11 cellular contexts compared by ENCODE assay signal in the genomic region with DNA sequence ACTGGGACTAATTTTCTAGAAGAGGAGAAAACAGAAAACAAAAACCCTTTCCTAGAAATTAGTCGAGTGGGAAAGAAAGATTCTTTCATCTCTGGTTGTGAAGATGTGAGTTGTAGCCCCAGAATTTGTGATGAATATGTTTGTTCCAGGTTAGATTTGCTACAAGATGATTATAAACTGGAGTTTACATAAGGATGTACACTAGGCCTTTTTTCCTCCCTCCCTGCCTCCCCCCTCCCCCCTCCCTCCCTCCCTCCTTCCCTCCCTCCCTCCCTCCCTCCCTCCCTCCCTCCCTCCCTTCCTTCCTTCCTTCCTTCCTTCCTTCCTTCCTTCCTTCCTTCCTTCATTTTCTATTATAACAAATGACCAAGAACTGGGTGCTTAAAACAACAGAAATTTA.
"Had no signal": no experiment of that assay in that cellular context is flagged by ENCODE, and none has a peak within 500 bp of the region (broad histone marks: within the 10 kb centered on the region; RNA-seq: fewer than 3 reads in every experiment).

No MANE protein-coding gene starts in this region.

- H3K9ac ChIP-seq: GM23248 had no signal

- H2AFZ ChIP-seq: GM23248, GM23338 had no signal

- DNase-seq: GM23248, GOT3, H7, H9, HCEC 1CT, HFFc6 had no signal

- H3K4me1 ChIP-seq: HAP-1 had no signal

- H3K4me3 ChIP-seq: GM23248, GM23338, HAP-1 had no signal

- H3K36me3 ChIP-seq: HAP-1 had no signal

- FAIRE-seq: H1, H54 had no signal

- ATAC-seq: GM23338, HCT116 had no signal

- H3K4me2 ChIP-seq: GM23338 had no signal

- H3K27ac ChIP-seq: GM23248 had no signal

- H3K9me3 ChIP-seq: HAP-1 had no signal
